In the genomic region with DNA sequence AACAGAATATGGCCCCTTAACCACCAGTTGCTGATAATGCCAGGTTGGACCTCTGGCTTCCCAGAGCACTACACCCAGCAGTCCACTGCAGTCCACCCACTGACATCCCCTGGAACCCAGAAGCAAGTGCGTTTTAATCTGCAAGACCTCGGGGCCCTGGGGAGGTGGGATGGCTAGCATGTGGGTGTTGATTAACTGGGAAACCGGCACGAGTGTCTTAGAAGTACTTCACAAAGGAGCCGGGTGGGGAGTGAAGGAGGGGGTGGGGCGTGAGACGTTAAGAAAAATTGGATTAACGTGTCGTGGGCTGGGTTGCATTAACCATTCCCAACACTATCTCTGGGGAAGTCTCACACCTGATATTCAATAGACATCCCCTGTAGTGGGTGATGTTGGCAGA, we compare ENCODE assay signal across 8 cellular contexts. TPM values are rescaled to one million over a fixed set of nuclear protein-coding genes. Genes with fewer than 3 reads are reported as not detected.
DNase-seq lines count a peak whose midpoint lies in the region; ATAC-seq and TF ChIP-seq lines count a peak whose summit lies in the region.

No MANE protein-coding gene starts in this region.

- H3K9me3 Mint-ChIP-seq in T-helper 2 cell treated with Interferon-gamma antibody and Interleukin-4, amounts not matched to agents 5 μg/mL and 100 μg/mL, for 36 hours = no peaks in the 10 kb centered on the region
- no peaks in the 10 kb centered on the region for H3K9me3 Mint-ChIP-seq in WTC11
- no peaks in the 10 kb centered on the region for H3K9me3 Mint-ChIP-seq in stimulated activated effector memory CD8-positive, alpha-beta T cell treated with anti-CD3 and anti-CD28 coated beads, Interleukin-12 subunit alpha, Interleukin-12 subunit beta, amount 100 ng/mL, for 72 hours

- H3K27me3 Mint-ChIP-seq in T-helper 2 cell treated with Interferon-gamma antibody and Interleukin-4, amounts not matched to agents 5 μg/mL and 100 μg/mL, for 36 hours (ENCODE audit: low read depth) = peaks cover 16% of the 10 kb centered on the region
- H3K27me3 Mint-ChIP-seq in WTC11 (ENCODE audit: low read depth) = peaks cover 64% of the 10 kb centered on the region

- POLR2A ChIA-PET in WTC11 (lab: Charles Lee) = interaction anchor here (0.6 kb wide), 1 partner anchor 146 kb away, joined by 3 read pairs; no protein-coding TSS in a partner anchor

- CTCF ChIA-PET in WTC11 (lab: Charles Lee) = interaction anchor here (1.7 kb wide), 1 partner anchor 140 kb away, joined by 6 read pairs; no protein-coding TSS in a partner anchor

- H3K27ac Mint-ChIP-seq in T-helper 2 cell treated with Interferon-gamma antibody and Interleukin-4, amounts not matched to agents 5 μg/mL and 100 μg/mL, for 36 hours = no peak overlapping the region
- H3K27ac Mint-ChIP-seq in WTC11 = no peak overlapping the region
- H3K27ac Mint-ChIP-seq in stimulated activated effector memory CD8-positive, alpha-beta T cell treated with anti-CD3 and anti-CD28 coated beads, Interleukin-12 subunit alpha, Interleukin-12 subunit beta, amount 100 ng/mL, for 72 hours = peak overlapping the region; percentile 74

- TF ChIP-seq CTCF in WTC11 (IDR thresholded peaks at IDR 0.05) (no peak), fibroblast of the aortic adventitia (IDR thresholded peaks at IDR 0.05; ENCODE audit: insufficient read depth, low read length) (no peak)

- no peak for DNase-seq in T-helper 2 cell treated with Interferon-gamma antibody and Interleukin-4, amounts not matched to agents 5 μg/mL and 100 μg/mL, for 36 hours (ENCODE audit: low spot score)
- DNase-seq in T-helper 2 cell (no peak), WTC11 (ENCODE audit: low spot score) (no peak), fibroblast of the aortic adventitia (ENCODE audit: low read depth) (no peak), DMS53 (lab: John Stamatoyannopoulos, UW) (no peak), NCI-H1694 (lab: John Stamatoyannopoulos, UW) (no peak)
- no peak for DNase-seq in stimulated activated effector memory CD8-positive, alpha-beta T cell treated with anti-CD3 and anti-CD28 coated beads, Interleukin-12 subunit alpha, Interleukin-12 subunit beta, amount 100 ng/mL, for 72 hours (ENCODE audit: low spot score in 2 of 2)

- ATAC-seq in WTC11 (no peak), HG03039 (IDR thresholded peaks at IDR 0.05; ENCODE audit: unreplicated experiment) (no peak)
- no peak for ATAC-seq in stimulated activated effector memory CD8-positive, alpha-beta T cell treated with anti-CD3 and anti-CD28 coated beads, Interleukin-12 subunit alpha, Interleukin-12 subunit beta, amount 100 ng/mL, for 72 hours

- H3K36me3 Mint-ChIP-seq in T-helper 2 cell treated with Interferon-gamma antibody and Interleukin-4, amounts not matched to agents 5 μg/mL and 100 μg/mL, for 36 hours (ENCODE audit: low read depth) = peaks cover 4% of the 10 kb centered on the region
- no peaks in the 10 kb centered on the region for H3K36me3 Mint-ChIP-seq in WTC11
- H3K36me3 Mint-ChIP-seq in stimulated activated effector memory CD8-positive, alpha-beta T cell treated with anti-CD3 and anti-CD28 coated beads, Interleukin-12 subunit alpha, Interleukin-12 subunit beta, amount 100 ng/mL, for 72 hours = peaks cover 34% of the 10 kb centered on the region

- peak overlapping the region; percentile 73 for H3K4me3 ChIP-seq in fibroblast of the aortic adventitia (ENCODE audit: low read depth, low read length)

- H3K4me1 Mint-ChIP-seq in T-helper 2 cell treated with Interferon-gamma antibody and Interleukin-4, amounts not matched to agents 5 μg/mL and 100 μg/mL, for 36 hours (ENCODE audit: low read depth) = peaks cover 20% of the 10 kb centered on the region
- no peaks in the 10 kb centered on the region for H3K4me1 Mint-ChIP-seq in WTC11
- H3K4me1 Mint-ChIP-seq in stimulated activated effector memory CD8-positive, alpha-beta T cell treated with anti-CD3 and anti-CD28 coated beads, Interleukin-12 subunit alpha, Interleukin-12 subunit beta, amount 100 ng/mL, for 72 hours = peaks cover 38% of the 10 kb centered on the region

- H3K4me3 Mint-ChIP-seq in T-helper 2 cell treated with Interferon-gamma antibody and Interleukin-4, amounts not matched to agents 5 μg/mL and 100 μg/mL, for 36 hours = peak overlapping the region; percentile 81
- peak overlapping the region; percentile 50 for H3K4me3 Mint-ChIP-seq in WTC11
- H3K4me3 Mint-ChIP-seq in stimulated activated effector memory CD8-positive, alpha-beta T cell treated with anti-CD3 and anti-CD28 coated beads, Interleukin-12 subunit alpha, Interleukin-12 subunit beta, amount 100 ng/mL, for 72 hours = peak overlapping the region; percentile 64

TF ChIP-seq in WTC11, 78 proteins besides CTCF, POLR2A, EP300 and RAD21:
- no peak for TF ChIP-seq TP53 (CRISPR knock-in tag; IDR thresholded peaks at IDR 0.05)

RNA-seq across cellular contexts. Expression of a gene that starts 6.1 kb away (rescaled TPM):
- total RNA-seq in WTC11 (2021) = 0.37 to 0.46 TPM (median 0.39 TPM) in 3 replicates
- 36.4 and 57.6 TPM in 2 replicates for total RNA-seq in fibroblast of the aortic adventitia (ENCODE audit: low replicate concordance)

RNA-seq across cellular contexts. Expression of a gene that starts 7.0 kb away (rescaled TPM):
- total RNA-seq in WTC11 (2021) (18.4 to 23.5 TPM (median 20.5 TPM) in 3 replicates), fibroblast of the aortic adventitia (ENCODE audit: low replicate concordance) (38.8 and 39.9 TPM in 2 replicates)

RNA-seq across cellular contexts. Expression of a gene that starts 18.9 kb away (rescaled TPM):
- total RNA-seq in WTC11 (2021) = 29.5 to 43.2 TPM (median 33.0 TPM) in 3 replicates
- total RNA-seq in fibroblast of the aortic adventitia (ENCODE audit: low replicate concordance) = 28.8 and 50.5 TPM in 2 replicates

RNA-seq across cellular contexts. Expression of a gene that starts 23.7 kb away (rescaled TPM):
- 0.27 to 0.72 TPM (median 0.37 TPM) in 3 replicates for total RNA-seq in WTC11 (2021)
- total RNA-seq in fibroblast of the aortic adventitia (ENCODE audit: low replicate concordance) = 0.27 and 0.90 TPM in 2 replicates

Comparison
In these comparisons a context has a peak if more than half of its experiments do, and no peak if none do; other contexts are left out.
1. RNA of a gene that starts 6.1 kb away (total RNA-seq): 36.4 to 57.6 TPM in fibroblast of the aortic adventitia; 0.37 to 0.46 TPM in WTC11; every median in the first group is over 10 times any median in the second.
2. Peak in every context shown above with its lines, with median percentiles within 50 percentile points of each other: H3K4me3 Mint-ChIP-seq.